8 cellular contexts compared by ENCODE assay signal in genomic region chr2:102841107-102841840, GRCh38.
DNase-seq lines count a peak whose midpoint lies in the region; ATAC-seq and TF ChIP-seq lines count a peak whose summit lies in the region.

No MANE protein-coding gene starts in this region.

- CTCF ChIA-PET in PC-9 (lab: Charles Lee), result interaction anchor here (0.6 kb wide), 1 partner anchor 51 kb away, joined by 3 read pairs; no protein-coding TSS in a partner anchor

- BruUV-seq in PC-9 (replicated peaks; lab: Mats Ljungman, UMichigan), result no TSS peak

- no peak overlapping the region for H2AFZ ChIP-seq in PC-9

- intact Hi-C loops in PC-9 (cut with micrococcal nuclease; ENCODE audit: unreplicated experiment), result loop anchor here (5.0 to 10.0 kb wide), 3 partner anchors 164 to 1571 kb away; no protein-coding TSS in a partner anchor
- intact Hi-C loops in left lung (cut with DNase I), result no loop called here
- intact Hi-C loops in stomach (cut with DNase I; ENCODE audit: low total_unique reads), result no loop called here

- H3K4me1 ChIP-seq in PC-9 (replicated peaks; ENCODE audit: insufficient read depth) (no peaks in the 10 kb centered on the region), left lung (peaks cover 0 to 5% of the 10 kb centered on the region in 2 donors), stomach (peaks cover 0 to 8% (median 0%) of the 10 kb centered on the region in 4 donors)

- TF ChIP-seq CTCF in HL-60 (IDR thresholded peaks at IDR 0.05; ENCODE audit: insufficient read depth, low read length) (peak; percentile 48), PC-9 (conservative IDR thresholded peaks at IDR 0.05) (peak; percentile 71), left lung (IDR thresholded peaks at IDR 0.05) (peak; percentile 48 to 58), stomach (IDR thresholded peaks at IDR 0.05) (peak in 2 of 7 experiments; percentile 22 to 30)

- no peaks in the 10 kb centered on the region for H4K20me1 ChIP-seq in PC-9 (ENCODE audit: insufficient read depth)

- no peaks in the 10 kb centered on the region for H3K36me3 ChIP-seq in PC-9 (ENCODE audit: low read depth)
- H3K36me3 ChIP-seq in left lung, result no peaks in the 10 kb centered on the region
- no peaks in the 10 kb centered on the region for H3K36me3 ChIP-seq in stomach

- H3K4me3 ChIP-seq in HL-60 (replicated peaks; ENCODE audit: insufficient read depth, low read length), result no peak overlapping the region
- no peak overlapping the region for H3K4me3 ChIP-seq in PC-9
- no peak overlapping the region for H3K4me3 ChIP-seq in left lung
- H3K4me3 ChIP-seq in stomach, result no peak overlapping the region

- H3K9me2 ChIP-seq in PC-9 (ENCODE audit: insufficient read depth), result no peaks in the 10 kb centered on the region

- WGBS in stomach, 5 donors, result 49 to 60% (median 55%) methylated on average over 16 to 19 of the region's 19 CpGs

- H3F3A ChIP-seq in PC-9 (ENCODE audit: insufficient read depth, low read depth), result no peaks in the 10 kb centered on the region

- peak; percentile 78 for ATAC-seq in GM19372 (IDR thresholded peaks at IDR 0.05; ENCODE audit: low read depth, unreplicated experiment)
- peak; percentile 75 for ATAC-seq in left lung
- ATAC-seq in HG02840 (IDR thresholded peaks at IDR 0.05; ENCODE audit: low FRiP score, unreplicated experiment), result no peak

- H3K4me2 ChIP-seq in PC-9, result no peak overlapping the region

- H3K27me3 ChIP-seq in HL-60 (ENCODE audit: insufficient read depth, poor library complexity, severe bottlenecking) (no peaks in the 10 kb centered on the region), PC-9 (ENCODE audit: insufficient read depth, low read depth) (no peaks in the 10 kb centered on the region), left lung (no peaks in the 10 kb centered on the region), stomach (no peaks in the 10 kb centered on the region)

- POLR2A ChIA-PET in PC-9 (lab: Charles Lee; ENCODE audit: unreplicated experiment), result interaction anchor here (0.5 kb wide), 1 partner anchor 132 kb away, joined by 6 read pairs; no protein-coding TSS in a partner anchor

- H3K79me2 ChIP-seq in PC-9 (ENCODE audit: low read depth), result no peaks in the 10 kb centered on the region

- TF ChIP-seq EP300 in stomach (IDR thresholded peaks at IDR 0.05), result no peak

- H3K27ac ChIP-seq in HL-60 (replicated peaks) (no peak overlapping the region), PC-9 (no peak overlapping the region), left lung (no peak overlapping the region), stomach (no peak overlapping the region)

- no peaks in the 10 kb centered on the region for H3K9me3 ChIP-seq in PC-9 (ENCODE audit: insufficient read depth, low read depth)
- no peaks in the 10 kb centered on the region for H3K9me3 ChIP-seq in left lung
- no peaks in the 10 kb centered on the region for H3K9me3 ChIP-seq in stomach

- DNase-seq in DMS153 (lab: John Stamatoyannopoulos, UW) (peak; percentile 32), HL-60 (ENCODE audit: low read depth in 1 of 2, low spot score in 1 of 2) (peak in 1 of 2 experiments; percentile 62), PC-9 (peak in 1 of 2 experiments; percentile 17), cerebellum (ENCODE audit: low spot score) (peak; percentile 68), left lung (peak; percentile 37 to 40), stomach (peak; percentile 41)

- TF ChIP-seq POLR2A in stomach (IDR thresholded peaks at IDR 0.05), result no peak
